Comparison of ENCODE assay signal across 27 cellular contexts in genomic region chr7:157472311-157473050, GRCh38.
DNase-seq lines count a peak whose midpoint lies in the region; ATAC-seq, FAIRE-seq and TF ChIP-seq lines count a peak whose summit lies in the region.
"Had no signal": no experiment of that assay in that cellular context is flagged by ENCODE, and none has a peak within 500 bp of the region (broad histone marks: within the 10 kb centered on the region; RNA-seq: fewer than 3 reads in every experiment).

No MANE protein-coding gene starts in this region.

- POLR2A ChIA-PET in A549 (lab: Yijun Ruan, JAX): no interaction called here

- peaks cover 5% of the 10 kb centered on the region for H3K36me3 Mint-ChIP-seq in CD4-positive, CD25-positive, alpha-beta regulatory T cell
- no peaks in the 10 kb centered on the region for H3K36me3 Mint-ChIP-seq in endodermal cell (ENCODE audit: low read depth)

- H3K27ac Mint-ChIP-seq in CD4-positive, CD25-positive, alpha-beta regulatory T cell: peak overlapping the region; percentile 93 to 98 (median 95)
- no peak overlapping the region for H3K27ac Mint-ChIP-seq in endodermal cell
- H3K27ac Mint-ChIP-seq: activated T-cell treated with anti-CD3 and anti-CD28 coated beads, Interleukin-2, amount 50 U/mL, for 24 hours; H9; nephron; type B pancreatic cell had no signal

- CTCF ChIA-PET in A549 (lab: Yijun Ruan, JAX): no interaction called here

- no peak overlapping the region for H3K4me2 ChIP-seq in A549

- no peak for DNase-seq in A549 (ENCODE audit: low read depth in 1 of 2, low spot score in 1 of 2)
- no peak for DNase-seq in CD4-positive, CD25-positive, alpha-beta regulatory T cell
- DNase-seq in MV-4-11 (lab: John Stamatoyannopoulos, UW): peak; percentile 74
- peak; percentile 26 for DNase-seq in endodermal cell
- DNase-seq in H54 (ENCODE audit: insufficient read length, low spot score): no peak
- DNase-seq in uterus: no peak
- no peak for DNase-seq in left colon
- DNase-seq: activated CD4-positive, alpha-beta T cell treated with anti-CD3 and anti-CD28 coated beads for 4 hours; activated T-cell treated with anti-CD3 and anti-CD28 coated beads, Interleukin-2, amount 50 U/mL, for 24 hours; kidney glomerular epithelial cell; mesenchymal stem cell; NCI-H1048; NCI-H2029 treated with DMSO at 0.1 percent for 48 hours; NCI-H446 treated with DMSO at 0.1 percent for 48 hours; NK-92 treated with Interleukin-12 subunit alpha and Interleukin-12 subunit beta, amount 100 ng/mL, for 24 hours; stimulated activated CD4-positive, alpha-beta T cell treated with anti-CD3 and anti-CD28 coated beads, Interleukin-2, amount 100 ng/mL, for 48 hours; stimulated activated naive CD8-positive, alpha-beta T cell treated with anti-CD3 and anti-CD28 coated beads, Interleukin-15, amount 100 ng/mL, for 72 hours had no signal

- WGBS in A549 (ENCODE audit: missing lambda C conversion rate): 29% methylated on average over 8 of the region's 10 CpGs
- WGBS in endodermal cell (ENCODE audit: insufficient coverage in 1 of 2, insufficient read length in 1 of 2), 2 experiments: 53 to 58% methylated on average over 7 to 10 of the region's 10 CpGs

- no peak overlapping the region for H3K4me3 ChIP-seq in A549
- H3K4me3 ChIP-seq in CD4-positive, CD25-positive, alpha-beta regulatory T cell (ENCODE audit: low read depth, low read length): peak overlapping the region; percentile 66
- H3K4me3 ChIP-seq in endodermal cell (ENCODE audit: low read length): no peak overlapping the region
- no peak overlapping the region for H3K4me3 ChIP-seq in uterus
- H3K4me3 ChIP-seq: breast epithelium, SK-N-MC, skin epidermis had no signal

- H3K9me3 Mint-ChIP-seq in CD4-positive, CD25-positive, alpha-beta regulatory T cell: peaks cover 0 to 19% (median 5%) of the 10 kb centered on the region in 7 donors
- peaks cover 26% of the 10 kb centered on the region for H3K9me3 Mint-ChIP-seq in endodermal cell

- ATAC-seq in A549: no peak
- no peak for ATAC-seq in CD4-positive, CD25-positive, alpha-beta regulatory T cell (ENCODE audit: low read depth in 2 of 2)
- ATAC-seq in HG03108 (IDR thresholded peaks at IDR 0.05; ENCODE audit: unreplicated experiment): no peak
- no peak for ATAC-seq in left colon
- ATAC-seq: stimulated activated naive CD8-positive, alpha-beta T cell treated with anti-CD3 and anti-CD28 coated beads, Interleukin-15, amount 100 ng/mL, for 72 hours had no signal

- no peaks in the 10 kb centered on the region for H3K4me1 ChIP-seq in A549
- peaks cover 22% of the 10 kb centered on the region for H3K4me1 ChIP-seq in CD4-positive, CD25-positive, alpha-beta regulatory T cell (ENCODE audit: control insufficient read depth, insufficient read depth, low read length, poor library complexity, severe bottlenecking)
- no peaks in the 10 kb centered on the region for H3K4me1 ChIP-seq in endodermal cell (ENCODE audit: control insufficient read depth, insufficient read depth, low read length)
- H3K4me1 ChIP-seq in uterus: no peaks in the 10 kb centered on the region
- H3K4me1 ChIP-seq: breast epithelium had no signal

- H3K27me3 Mint-ChIP-seq in CD4-positive, CD25-positive, alpha-beta regulatory T cell: peaks cover 8% of the 10 kb centered on the region
- peaks cover 15% of the 10 kb centered on the region for H3K27me3 Mint-ChIP-seq in endodermal cell (ENCODE audit: insufficient read depth)
- H3K27me3 Mint-ChIP-seq: activated T-cell treated with anti-CD3 and anti-CD28 coated beads, Interleukin-2, amount 50 U/mL, for 24 hours; type B pancreatic cell had no signal

- no peaks in the 10 kb centered on the region for H3K27me3 ChIP-seq in CD4-positive, CD25-positive, alpha-beta regulatory T cell (ENCODE audit: control insufficient read depth, insufficient read depth, low read length)
- H3K27me3 ChIP-seq in endodermal cell (ENCODE audit: control insufficient read depth, insufficient read depth, low read length, poor library complexity, severe bottlenecking): no peaks in the 10 kb centered on the region
- H3K27me3 ChIP-seq in uterus: no peaks in the 10 kb centered on the region
- H3K27me3 ChIP-seq: breast epithelium had no signal

- peak overlapping the region in 3 of 4 donors; percentile 39 to 77 (median 74) for H3K4me3 Mint-ChIP-seq in CD4-positive, CD25-positive, alpha-beta regulatory T cell
- H3K4me3 Mint-ChIP-seq in endodermal cell: no peak overlapping the region
- H3K4me3 Mint-ChIP-seq: activated T-cell treated with anti-CD3 and anti-CD28 coated beads, Interleukin-2, amount 50 U/mL, for 24 hours; H9; nephron; type B pancreatic cell had no signal

- peaks cover 11 to 50% (median 23%) of the 10 kb centered on the region in 4 donors for H3K4me1 Mint-ChIP-seq in CD4-positive, CD25-positive, alpha-beta regulatory T cell
- no peaks in the 10 kb centered on the region for H3K4me1 Mint-ChIP-seq in endodermal cell
- H3K4me1 Mint-ChIP-seq: nephron had no signal

- H3K27ac ChIP-seq in A549: no peak overlapping the region
- peak overlapping the region; percentile 60 for H3K27ac ChIP-seq in CD4-positive, CD25-positive, alpha-beta regulatory T cell (ENCODE audit: insufficient read depth, low read length, poor library complexity, severe bottlenecking)
- no peak overlapping the region for H3K27ac ChIP-seq in endodermal cell (ENCODE audit: low read depth, low read length)
- no peak overlapping the region for H3K27ac ChIP-seq in uterus
- H3K27ac ChIP-seq: breast epithelium, HL-60, SK-N-MC had no signal

- FAIRE-seq in A549 (lab: Jason Lieb, UNC) (no peak), H54 (lab: Jason Lieb, UNC) (no peak)
- FAIRE-seq: frontal cortex, TTC549 had no signal

- intact Hi-C loops in uterus (cut with DNase I; ENCODE audit: low total_unique reads): no loop called here
- intact Hi-C loops in left colon (cut with DNase I, micrococcal nuclease): no loop called here

- TF ChIP-seq EP300 in A549 (IDR thresholded peaks at IDR 0.05): no peak

- TF ChIP-seq POLR2A in A549 (IDR thresholded peaks at IDR 0.05; ENCODE audit: low read length) (no peak), H54 (IDR thresholded peaks at IDR 0.05; ENCODE audit: low read depth, low read length) (no peak), uterus (IDR thresholded peaks at IDR 0.05) (no peak)

- no peak overlapping the region for H3K9ac ChIP-seq in endodermal cell (ENCODE audit: extremely low read depth, low read length, poor library complexity, severe bottlenecking)

- H3K9me3 ChIP-seq in A549 (peaks cover 26% of the 10 kb centered on the region), endodermal cell (ENCODE audit: control insufficient read depth, low read length) (peaks cover 27% of the 10 kb centered on the region), uterus (no peaks in the 10 kb centered on the region)
- H3K9me3 ChIP-seq in CD4-positive, CD25-positive, alpha-beta regulatory T cell (ENCODE audit: control insufficient read depth in 2 of 2, low read length in 2 of 2): peaks cover 10 to 14% of the 10 kb centered on the region in 2 experiments

- H3K36me3 ChIP-seq in CD4-positive, CD25-positive, alpha-beta regulatory T cell (ENCODE audit: control insufficient read depth, insufficient read depth, low read length): no peaks in the 10 kb centered on the region
- H3K36me3 ChIP-seq in endodermal cell (ENCODE audit: control insufficient read depth, insufficient read depth, low read length) (no peaks in the 10 kb centered on the region), uterus (no peaks in the 10 kb centered on the region)
- H3K36me3 ChIP-seq: breast epithelium had no signal

- no peak for TF ChIP-seq RAD21 in A549 (conservative IDR thresholded peaks at IDR 0.05 in 1 of 2, IDR thresholded peaks at IDR 0.05 in 1 of 2)

- no peak for TF ChIP-seq CTCF in A549 (IDR thresholded peaks at IDR 0.05)
- no peak for TF ChIP-seq CTCF in endodermal cell (conservative IDR thresholded peaks at IDR 0.05)
- no peak for TF ChIP-seq CTCF in uterus (IDR thresholded peaks at IDR 0.05)

TF ChIP-seq in A549, 52 proteins besides CTCF, POLR2A, EP300 and RAD21:
- TF ChIP-seq CEBPB (IDR thresholded peaks at IDR 0.05) (peak; percentile 8 to 29; a peak in 2 of 4 replicates), ZNF302 (CRISPR knock-in tag; IDR thresholded peaks at IDR 0.05) (no peak), MAFK (IDR thresholded peaks at IDR 0.05; ENCODE audit: partially characterized antibody) (peak; percentile 62)

Comparison
In these comparisons a context has a peak if more than half of its experiments do, and no peak if none do; other contexts are left out.
1. DNase-seq: peak in MV-4-11 (single experiment) and endodermal cell (single experiment); none in A549 (0 of 2), CD4-positive, CD25-positive, alpha-beta regulatory T cell (0 of 3), H54 (single experiment), uterus (0 of 2) and left colon (0 of 2).